ENCODE assay signal across 8 cellular contexts in genomic region chr19:6393074-6393981, GRCh38. TPM values are rescaled to one million over a fixed set of nuclear protein-coding genes. Genes with fewer than 3 reads are reported as not detected.
DNase-seq lines count a peak whose midpoint lies in the region; ATAC-seq, FAIRE-seq and TF ChIP-seq lines count a peak whose summit lies in the region.

Gene GTF2F1, minus strand, starts transcription at chr19:6393164. Its CDS starts 169 bp downstream, at chr19:6392995.

- no peaks in the 10 kb centered on the region for H4K20me1 ChIP-seq in OCI-LY3 (ENCODE audit: insufficient read depth, low read length)
- no peaks in the 10 kb centered on the region for H4K20me1 ChIP-seq in endothelial cell of umbilical vein (replicated peaks; ENCODE audit: control insufficient read depth, extremely low read depth, insufficient read depth, low read length)

- peak; percentile 78 for ATAC-seq in GM21390 (IDR thresholded peaks at IDR 0.05; ENCODE audit: unreplicated experiment)

- H3K27ac ChIP-seq in OCI-LY3 (ENCODE audit: low read length) (peak within 1 kb of the TSS; percentile 78), endothelial cell of umbilical vein (ENCODE audit: insufficient read depth, low read depth, low read length) (peak within 1 kb of the TSS; percentile 77)

- H3K4me2 ChIP-seq in OCI-LY3 (ENCODE audit: low read length) (peak within 1 kb of the TSS; percentile 95), endothelial cell of umbilical vein (ENCODE audit: insufficient read depth, low read length) (peak within 1 kb of the TSS; percentile 70)

- H3K27me3 ChIP-seq in OCI-LY3 (ENCODE audit: low read depth, low read length) (no peaks in the 10 kb centered on the region), endothelial cell of umbilical vein (ENCODE audit: control insufficient read depth in 2 of 2, insufficient read depth in 2 of 2, low read length in 2 of 2) (no peaks in the 10 kb centered on the region)

- intact Hi-C loops in endothelial cell of umbilical vein (cut with micrococcal nuclease) = loop anchor here (1.0 to 2.0 kb wide), 3 partner anchors 20 to 469 kb away; no protein-coding TSS in a partner anchor

- CTCF ChIA-PET in endothelial cell of umbilical vein (lab: Charles Lee) = interaction anchor here (1.0 to 2.0 kb wide), 2 partner anchors 10 to 25 kb away, joined by 4 to 6 read pairs; no protein-coding TSS in a partner anchor

- TF ChIP-seq POLR2A in endothelial cell of umbilical vein (IDR thresholded peaks at IDR 0.05; ENCODE audit: low read depth, low read length) = peak; percentile 75

- TF ChIP-seq CTCF in OCI-LY3 (IDR thresholded peaks at IDR 0.05; ENCODE audit: low read depth, low read length) (peak; percentile 19), endothelial cell of umbilical vein (IDR thresholded peaks at IDR 0.05; ENCODE audit: extremely low read depth in 1 of 2, insufficient read depth in 1 of 2, low read depth in 1 of 2, low read length in 2 of 2) (peak in 1 of 2 donors; percentile 9)

- peak within 1 kb of the TSS; percentile 95 for H2AFZ ChIP-seq in OCI-LY3 (ENCODE audit: low read depth, low read length)
- H2AFZ ChIP-seq in endothelial cell of umbilical vein (ENCODE audit: low read depth, low read length) = peak within 1 kb of the TSS; percentile 96

- peaks cover 20% of the 10 kb centered on the region for H3K79me2 ChIP-seq in OCI-LY3 (ENCODE audit: low read length)
- peaks cover 18% of the 10 kb centered on the region for H3K79me2 ChIP-seq in endothelial cell of umbilical vein (ENCODE audit: control insufficient read depth, insufficient read depth, low read length)

- no peaks in the 10 kb centered on the region for H3K9me1 ChIP-seq in endothelial cell of umbilical vein (replicated peaks; ENCODE audit: control insufficient read depth, extremely low read depth, insufficient read depth, low read length)

- FAIRE-seq in endothelial cell of umbilical vein (lab: Jason Lieb, UNC) = peak; percentile 98

- H3K9ac ChIP-seq in OCI-LY3 (ENCODE audit: low read length) (peak within 1 kb of the TSS; percentile 93), endothelial cell of umbilical vein (replicated peaks; ENCODE audit: extremely low read depth, insufficient read depth, low read length) (peak within 1 kb of the TSS; percentile 84)

- TSS peak; percentile 49 for BruUV-seq in endothelial cell of umbilical vein (replicated peaks; lab: Mats Ljungman, UMichigan)

- peaks cover 13% of the 10 kb centered on the region for H3K4me1 ChIP-seq in OCI-LY3 (ENCODE audit: low read length)
- H3K4me1 ChIP-seq in endothelial cell of umbilical vein (ENCODE audit: control insufficient read depth, extremely low read depth, insufficient read depth, low read length) = peaks cover 7% of the 10 kb centered on the region

- peak; percentile 88 for DNase-seq in Caki2 (ENCODE audit: low read depth)
- DNase-seq in HuH-7 (ENCODE audit: low spot score) = peak; percentile 93
- DNase-seq in activated CD8-positive, alpha-beta memory T cell treated with anti-CD3 and anti-CD28 coated beads, Interleukin-2, amount 50 U/mL, for 48 hours = peak; percentile 98
- peak; percentile 92 for DNase-seq in endothelial cell of umbilical vein (ENCODE audit: low read depth, low spot score)
- peak; percentile 92 for DNase-seq in middle frontal gyrus (ENCODE audit: extremely low spot score, low spot score)
- peak; percentile 92 to 96 for DNase-seq in stimulated activated CD8-positive, alpha-beta memory T cell treated with anti-CD3 and anti-CD28 coated beads, Interleukin-2, amount 100 ng/mL, for 48 hours (ENCODE audit: low read depth in 2 of 2)

- in situ Hi-C loops in Caki2 (cut with HindIII; ENCODE audit: low pct_unique_long_range_greater_than_20kb, low sequenced_read_pairs) = no loop called here

- peak within 1 kb of the TSS; percentile 89 for H3K4me3 ChIP-seq in OCI-LY3 (ENCODE audit: low read length)
- H3K4me3 ChIP-seq in endothelial cell of umbilical vein (replicated peaks in 1 of 3; ENCODE audit: insufficient read depth in 1 of 3, low read depth in 1 of 3, low read length in 3 of 3) = peak within 1 kb of the TSS; percentile 42 to 77 (median 74)

- H3K36me3 ChIP-seq in OCI-LY3 (replicated peaks; ENCODE audit: low read depth, low read length) (peaks cover 18% of the 10 kb centered on the region), endothelial cell of umbilical vein (ENCODE audit: control insufficient read depth in 2 of 2, extremely low read depth in 1 of 2, insufficient read depth in 2 of 2, low read length in 2 of 2) (peaks cover 0 to 9% of the 10 kb centered on the region in 2 experiments)

- POLR2A ChIA-PET in endothelial cell of umbilical vein (lab: Charles Lee) = no interaction called here

- dilution Hi-C loops in endothelial cell of umbilical vein (cut with MboI; ENCODE audit: extremely low pct_ligation_motif_present, low sequenced_read_pairs) = no loop called here

- H3K9me3 ChIP-seq in OCI-LY3 (ENCODE audit: insufficient read depth, low read length) (no peaks in the 10 kb centered on the region), endothelial cell of umbilical vein (replicated peaks; ENCODE audit: control insufficient read depth, insufficient read depth, low read length) (no peaks in the 10 kb centered on the region)

TF ChIP-seq in endothelial cell of umbilical vein, 7 proteins besides CTCF, POLR2A, EP300 and RAD21:
- TF ChIP-seq MAX (IDR thresholded peaks at IDR 0.05; ENCODE audit: insufficient read depth, insufficient read length) = peak; percentile 24
- TF ChIP-seq FOS (IDR thresholded peaks at IDR 0.05; ENCODE audit: borderline replicate concordance, insufficient read depth, low read length) = no peak
- TF ChIP-seq POLR2AphosphoS5 (IDR thresholded peaks at IDR 0.05; ENCODE audit: insufficient read depth, low read depth, low read length) = peak; percentile 75
TF ChIP-seq in endothelial cell of umbilical vein: peak in this region for 2.

RNA-seq across cellular contexts. Expression of gene GTF2F1, which starts in this region (rescaled TPM):
- total RNA-seq in Caki2 (2014; rRNA removed; shearing (Covaris generic); ENCODE audit: low replicate concordance) = 37.4 and 44.0 TPM in 2 replicates
- total RNA-seq in endothelial cell of umbilical vein = 56.4 and 58.2 TPM in 2 replicates
- polyA plus RNA-seq in endothelial cell of umbilical vein = 37.7 and 44.8 TPM in 2 replicates
- 60.8 and 67.1 TPM in 2 replicates for polyA plus RNA-seq in endothelial cell of umbilical vein (2011; cell fraction: cytosol; rRNA removed)
- polyA plus RNA-seq in endothelial cell of umbilical vein (2011; cell fraction: nucleus; rRNA removed) = 43.0 and 45.9 TPM in 2 replicates
- polyA plus RNA-seq in endothelial cell of umbilical vein (2012) = 56.0 and 87.8 TPM in 2 replicates
- polyA minus RNA-seq in endothelial cell of umbilical vein = 34.0 and 39.6 TPM in 2 replicates
- 26.4 TPM for polyA minus RNA-seq in endothelial cell of umbilical vein (2011; cell fraction: cytosol; rRNA and poly(A)+ RNA removed)
- 7.5 and 12.8 TPM in 2 replicates for polyA minus RNA-seq in endothelial cell of umbilical vein (2011; cell fraction: nucleus; rRNA and poly(A)+ RNA removed)

Comparison
In these comparisons a context has a peak if more than half of its experiments do, and no peak if none do; other contexts are left out.
1. Peak in every context shown above with its lines: DNase-seq, ATAC-seq, H3K4me3 ChIP-seq and H3K27ac ChIP-seq.